15 cellular contexts compared by ENCODE assay signal in genomic region chr2:157178865-157179264, GRCh38.
DNase-seq lines count a peak whose midpoint lies in the region; ATAC-seq and TF ChIP-seq lines count a peak whose summit lies in the region.
"Had no signal": no experiment of that assay in that cellular context is flagged by ENCODE, and none has a peak within 500 bp of the region (broad histone marks: within the 10 kb centered on the region; RNA-seq: fewer than 3 reads in every experiment).

No MANE protein-coding gene starts in this region.

- DNase-seq in stimulated activated CD4-positive, alpha-beta T cell treated with anti-CD3 and anti-CD28 coated beads, Interleukin-15, amount 100 ng/mL, for 24 hours = peak; percentile 7
- no peak for DNase-seq in stimulated activated CD4-positive, alpha-beta T cell treated with anti-CD3 and anti-CD28 coated beads, Interleukin-2, amount 100 ng/mL, for 48 hours
- peak; percentile 43 for DNase-seq in Karpas-422
- no peak for DNase-seq in cardiac fibroblast (ENCODE audit: low read depth in 2 of 2)
- no peak for DNase-seq in upper lobe of right lung
- DNase-seq in HuH-7.5 (ENCODE audit: low spot score) = no peak
- DNase-seq in DMS114 treated with DMSO at 0.1 percent for 48 hours (lab: John Stamatoyannopoulos, UW; ENCODE audit: unreplicated experiment) = no peak
- DNase-seq: activated CD4-positive, alpha-beta T cell treated with anti-CD3 and anti-CD28 coated beads, Interleukin-2, amount 10 ng/mL, durations not matched to agents 7 days and 5 days; amniotic stem cell; BE2C; natural killer cell; NCI-H524 treated with DMSO at 0.1 percent for 48 hours had no signal

- H3K4me2 ChIP-seq in Karpas-422 (ENCODE audit: low read depth, low read length, poor library complexity, severe bottlenecking) = no peak overlapping the region

- H3K9me3 ChIP-seq in Karpas-422 (ENCODE audit: low read length) (no peaks in the 10 kb centered on the region), upper lobe of right lung (no peaks in the 10 kb centered on the region)
- H3K9me3 ChIP-seq: BE2C, thoracic aorta had no signal

- no peaks in the 10 kb centered on the region for H4K20me1 ChIP-seq in Karpas-422 (ENCODE audit: insufficient read depth, low read depth, low read length)

- TF ChIP-seq CTCF in cardiac fibroblast (IDR thresholded peaks at IDR 0.05; ENCODE audit: low read depth, low read length) (peak; percentile 17), upper lobe of right lung (IDR thresholded peaks at IDR 0.05) (no peak)

- no peaks in the 10 kb centered on the region for H3K27me3 ChIP-seq in Karpas-422 (ENCODE audit: low read length)
- no peaks in the 10 kb centered on the region for H3K27me3 ChIP-seq in upper lobe of right lung
- H3K27me3 ChIP-seq: BE2C had no signal

- H3K4me1 ChIP-seq in Karpas-422 (ENCODE audit: low read length) (no peaks in the 10 kb centered on the region), upper lobe of right lung (peaks cover 8% of the 10 kb centered on the region)
- H3K4me1 ChIP-seq: BE2C had no signal

- H3K9ac ChIP-seq in Karpas-422 (ENCODE audit: low read length) = no peak overlapping the region

- H3K4me3 ChIP-seq in Karpas-422 (ENCODE audit: low read length) (no peak overlapping the region), cardiac fibroblast (replicated peaks in 1 of 2; ENCODE audit: low read depth in 2 of 2, low read length in 2 of 2) (no peak overlapping the region), upper lobe of right lung (no peak overlapping the region)
- H3K4me3 ChIP-seq: coronary artery, thoracic aorta had no signal

- H3K9me2 ChIP-seq in Karpas-422 (replicated peaks; ENCODE audit: insufficient read depth, low read length) = no peaks in the 10 kb centered on the region

- H3K79me2 ChIP-seq in Karpas-422 (ENCODE audit: low read length) = no peaks in the 10 kb centered on the region

- H3K27ac ChIP-seq in Karpas-422 (ENCODE audit: low read length) (no peak overlapping the region), upper lobe of right lung (no peak overlapping the region)
- H3K27ac ChIP-seq: coronary artery, thoracic aorta had no signal

- ATAC-seq in upper lobe of right lung = peak; percentile 38
- ATAC-seq in HG03565 (IDR thresholded peaks at IDR 0.05; ENCODE audit: unreplicated experiment) = no peak
- ATAC-seq: natural killer cell had no signal

- no peaks in the 10 kb centered on the region for H3K36me3 ChIP-seq in Karpas-422 (ENCODE audit: insufficient read depth, low read length)
- H3K36me3 ChIP-seq in upper lobe of right lung = no peaks in the 10 kb centered on the region
- H3K36me3 ChIP-seq: BE2C, thoracic aorta had no signal

- intact Hi-C loops in upper lobe of right lung (cut with DNase I) = no loop called here

- H2AFZ ChIP-seq in Karpas-422 (ENCODE audit: low read length) = no peak overlapping the region

Comparison
In these comparisons a context has a peak if more than half of its experiments do, and no peak if none do; other contexts are left out.
1. DNase-seq: peak in stimulated activated CD4-positive, alpha-beta T cell treated with anti-CD3 and anti-CD28 coated beads, Interleukin-15, amount 100 ng/mL, for 24 hours (single experiment) and Karpas-422 (single experiment); none in stimulated activated CD4-positive, alpha-beta T cell treated with anti-CD3 and anti-CD28 coated beads, Interleukin-2, amount 100 ng/mL, for 48 hours (0 of 2), cardiac fibroblast (0 of 2), upper lobe of right lung (single experiment), HuH-7.5 (single experiment) and DMS114 treated with DMSO at 0.1 percent for 48 hours (single experiment).